13 cellular contexts compared by ENCODE assay signal in genomic region chr22:41096391-41096790, GRCh38. TPM values are rescaled to one million over a fixed set of nuclear protein-coding genes. Genes with fewer than 3 reads are reported as not detected.
DNase-seq lines count a peak whose midpoint lies in the region; ATAC-seq, FAIRE-seq and TF ChIP-seq lines count a peak whose summit lies in the region.
"Had no signal": no experiment of that assay in that cellular context is flagged by ENCODE, and none has a peak within 500 bp of the region (broad histone marks: within the 10 kb centered on the region; RNA-seq: fewer than 3 reads in every experiment).

No MANE protein-coding gene starts in this region.

- H3K4me3 Mint-ChIP-seq in MCF 10A (ENCODE audit: unreplicated experiment): no peak overlapping the region
- peak overlapping the region; percentile 66 to 96 for H3K4me3 Mint-ChIP-seq in stimulated activated naive CD8-positive, alpha-beta T cell treated with anti-CD3 and anti-CD28 coated beads, Interleukin-15, amount 100 ng/mL, for 72 hours

- no peak for ATAC-seq in stimulated activated naive CD8-positive, alpha-beta T cell treated with anti-CD3 and anti-CD28 coated beads, Interleukin-15, amount 100 ng/mL, for 72 hours
- ATAC-seq in GM19467 (IDR thresholded peaks at IDR 0.05; ENCODE audit: unreplicated experiment): no peak
- ATAC-seq: gastrocnemius medialis, left lobe of liver had no signal

- H2AFZ ChIP-seq in mammary epithelial cell (ENCODE audit: low read depth, low read length) (no peak overlapping the region), hepatocyte (no peak overlapping the region)

- no peak overlapping the region for H3K27ac Mint-ChIP-seq in MCF 10A (ENCODE audit: low read depth, unreplicated experiment)
- no peak overlapping the region for H3K27ac Mint-ChIP-seq in stimulated activated naive CD8-positive, alpha-beta T cell treated with anti-CD3 and anti-CD28 coated beads, Interleukin-15, amount 100 ng/mL, for 72 hours

- in situ Hi-C loops in mammary epithelial cell (cut with MboI; ENCODE audit: low sequenced_read_pairs in 2 of 2): loop anchor here (5.0 to 25.0 kb wide), 2 partner anchors 134 to 144 kb away; partner anchors contain the start of gene RBX1 (in 2 of the 2)

- CTCF ChIA-PET in mammary epithelial cell (lab: Charles Lee; ENCODE audit: low non-redundant PET): no interaction called here
- CTCF ChIA-PET in MCF 10A (lab: Yijun Ruan, JAX): interaction anchor here (0.5 to 0.6 kb wide), 3 partner anchors 242 to 1205 kb away, joined by 3 to 5 read pairs (median 5); no protein-coding TSS in a partner anchor

- no peaks in the 10 kb centered on the region for H3K9me3 Mint-ChIP-seq in MCF 10A (ENCODE audit: unreplicated experiment)
- H3K9me3 Mint-ChIP-seq in stimulated activated naive CD8-positive, alpha-beta T cell treated with anti-CD3 and anti-CD28 coated beads, Interleukin-15, amount 100 ng/mL, for 72 hours: no peaks in the 10 kb centered on the region

- H3K9me3 ChIP-seq in mammary epithelial cell (replicated peaks; ENCODE audit: insufficient read depth, low read length) (no peaks in the 10 kb centered on the region), hepatocyte (ENCODE audit: low read depth) (no peaks in the 10 kb centered on the region)
- H3K9me3 ChIP-seq: gastrocnemius medialis, transverse colon had no signal

- DNase-seq in mammary epithelial cell (no peak), MCF 10A (ENCODE audit: unreplicated experiment) (no peak), hepatocyte (ENCODE audit: low spot score) (no peak), 8988T (no peak), frontal cortex (ENCODE audit: low spot score in 2 of 2) (no peak)
- DNase-seq in stimulated activated naive CD8-positive, alpha-beta T cell treated with anti-CD3 and anti-CD28 coated beads, Interleukin-15, amount 100 ng/mL, for 72 hours: no peak
- DNase-seq: gastrocnemius medialis, GDM1, NCI-H1930, transverse colon had no signal

- no peak overlapping the region for H3K4me3 ChIP-seq in mammary epithelial cell (replicated peaks in 1 of 3; ENCODE audit: insufficient read depth in 1 of 3, low read depth in 2 of 3, low read length in 3 of 3)
- no peak overlapping the region for H3K4me3 ChIP-seq in hepatocyte

- no peaks in the 10 kb centered on the region for H3K27me3 Mint-ChIP-seq in MCF 10A (ENCODE audit: insufficient read depth, unreplicated experiment)
- H3K27me3 Mint-ChIP-seq in stimulated activated naive CD8-positive, alpha-beta T cell treated with anti-CD3 and anti-CD28 coated beads, Interleukin-15, amount 100 ng/mL, for 72 hours: no peaks in the 10 kb centered on the region

- dilution Hi-C loops in mammary epithelial cell (cut with HindIII; ENCODE audit: low sequenced_read_pairs): no loop called here

- peaks cover 41% of the 10 kb centered on the region for H3K4me1 Mint-ChIP-seq in MCF 10A (ENCODE audit: insufficient read depth, unreplicated experiment)
- H3K4me1 Mint-ChIP-seq in stimulated activated naive CD8-positive, alpha-beta T cell treated with anti-CD3 and anti-CD28 coated beads, Interleukin-15, amount 100 ng/mL, for 72 hours: peaks cover 56% of the 10 kb centered on the region

- peaks cover 6% of the 10 kb centered on the region for H3K4me1 ChIP-seq in mammary epithelial cell (ENCODE audit: insufficient read depth, low read length)
- H3K4me1 ChIP-seq in hepatocyte (ENCODE audit: insufficient read depth): peaks cover 20% of the 10 kb centered on the region

- POLR2A ChIA-PET in MCF 10A (lab: Yijun Ruan, JAX): interaction anchor here (1.0 to 11.9 kb wide), 6 partner anchors 74 to 346 kb away, joined by 3 to 231 read pairs (median 88); partner anchors contain the start of genes RBX1, ST13 and XPNPEP3

- peaks cover 9% of the 10 kb centered on the region for H4K20me1 ChIP-seq in mammary epithelial cell (ENCODE audit: insufficient read depth, low read length)
- H4K20me1 ChIP-seq in hepatocyte (ENCODE audit: insufficient read depth, poor library complexity, severe bottlenecking): peaks cover 88% of the 10 kb centered on the region

- FAIRE-seq in frontal cortex (lab: Jason Lieb, UNC): no peak

- H3K9me2 ChIP-seq in hepatocyte (replicated peaks; ENCODE audit: insufficient read depth): no peaks in the 10 kb centered on the region

- H3K36me3 ChIP-seq in mammary epithelial cell (ENCODE audit: insufficient read depth, low read length): peaks cover 3% of the 10 kb centered on the region
- H3K36me3 ChIP-seq in hepatocyte (replicated peaks; ENCODE audit: insufficient read depth, low read depth): no peaks in the 10 kb centered on the region
- H3K36me3 ChIP-seq: gastrocnemius medialis, transverse colon had no signal

- H3K36me3 Mint-ChIP-seq in MCF 10A (ENCODE audit: insufficient read depth, unreplicated experiment): peaks cover 45% of the 10 kb centered on the region

- H3K4me2 ChIP-seq in mammary epithelial cell (ENCODE audit: insufficient read depth, low read depth, low read length): peak overlapping the region; percentile 89
- H3K4me2 ChIP-seq in hepatocyte: peak overlapping the region; percentile 85

- H3K9ac ChIP-seq in mammary epithelial cell (ENCODE audit: insufficient read depth, low read length): no peak overlapping the region

- no peaks in the 10 kb centered on the region for H3K27me3 ChIP-seq in mammary epithelial cell (ENCODE audit: insufficient read depth, low read length)
- no peaks in the 10 kb centered on the region for H3K27me3 ChIP-seq in hepatocyte
- H3K27me3 ChIP-seq: gastrocnemius medialis, transverse colon had no signal

- BruUV-seq in mammary epithelial cell (replicated peaks; lab: Mats Ljungman, UMichigan): no TSS peak
- BruUV-seq in MCF 10A (replicated peaks; lab: Mats Ljungman, UMichigan): no TSS peak

- peaks cover 97% of the 10 kb centered on the region for H3K79me2 ChIP-seq in mammary epithelial cell (ENCODE audit: insufficient read depth, low read length)
- H3K79me2 ChIP-seq in hepatocyte: peaks cover 93% of the 10 kb centered on the region

- intact Hi-C loops in mammary epithelial cell (cut with micrococcal nuclease) (no loop called here), MCF 10A (cut with micrococcal nuclease) (loop anchor here (10.0 kb wide), 1 partner anchor 98 kb away; no protein-coding TSS in a partner anchor)

- no peak for TF ChIP-seq CTCF in mammary epithelial cell (conservative IDR thresholded peaks at IDR 0.05 in 1 of 2, IDR thresholded peaks at IDR 0.05 in 1 of 2; ENCODE audit: extremely low read depth in 1 of 2, insufficient read depth in 1 of 2, low read depth in 1 of 2, low read length in 2 of 2)
- TF ChIP-seq CTCF in MCF 10A (IDR thresholded peaks at IDR 0.05; ENCODE audit: unreplicated experiment): no peak
- no peak for TF ChIP-seq CTCF in VCaP (conservative IDR thresholded peaks at IDR 0.05)
- TF ChIP-seq CTCF in hepatocyte (IDR thresholded peaks at IDR 0.05; ENCODE audit: poor library complexity): no peak

- WGBS in mammary epithelial cell (ENCODE audit: low coverage, missing lambda C conversion rate): 32% methylated on average over 3 of the region's 3 CpGs
- WGBS in hepatocyte (ENCODE audit: low lambda C conversion rate, missing lambda C conversion rate): 57% methylated on average over 3 of the region's 3 CpGs

- H3K27ac ChIP-seq in mammary epithelial cell (ENCODE audit: insufficient read depth, low read depth, low read length) (no peak overlapping the region), VCaP (0 out of 2 replicates have a peak overlapping the region, but pooled peaks have one; percentile 5), hepatocyte (no peak overlapping the region)
- H3K27ac ChIP-seq: transverse colon had no signal

RNA-seq across cellular contexts. Expression of gene EP300, which starts 4.0 kb away (rescaled TPM):
- total RNA-seq in mammary epithelial cell (10 to 100 TPM; 55.8 to 68.0 TPM), MCF 10A (2022) (53.3 and 54.1 TPM in 2 replicates), hepatocyte (29.0 and 53.8 TPM in 2 replicates), frontal cortex (52.6 TPM)
- polyA plus RNA-seq in mammary epithelial cell (8.8 TPM), hepatocyte (19.5 and 28.8 TPM in 2 replicates)
- 158 TPM for polyA minus RNA-seq in mammary epithelial cell
